Comparison of ENCODE assay signal across 1 cellular context in genomic region chr16:53415504-53415903, GRCh38.
TF ChIP-seq lines count a peak whose summit lies in the region.

No MANE protein-coding gene starts in this region.

TF ChIP-seq in SK-N-SH, 30 proteins besides CTCF, POLR2A, EP300 and RAD21 (continued from another document):
- TF ChIP-seq SMC3 (IDR thresholded peaks at IDR 0.05; ENCODE audit: low read depth, low read length), result no peak
